19 cellular contexts compared by ENCODE assay signal in the genomic region with DNA sequence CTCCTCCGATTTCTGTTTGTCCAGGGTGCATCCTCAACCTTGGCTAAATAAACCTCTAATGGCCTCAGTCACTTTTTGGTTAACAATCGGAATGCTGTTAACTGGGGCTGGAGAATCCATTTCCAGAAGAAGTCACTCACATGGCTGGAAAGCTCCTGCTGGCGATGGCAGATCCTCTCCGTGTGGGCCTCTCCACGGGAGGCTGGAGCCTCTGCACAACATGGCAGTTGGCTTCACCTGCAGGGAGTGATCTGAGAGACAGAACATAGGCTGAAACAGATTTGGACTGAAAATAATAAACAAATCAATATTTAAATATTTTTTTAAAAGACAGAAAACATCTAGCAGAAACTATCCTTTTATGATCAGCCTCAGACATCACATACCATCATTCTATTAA.
"Had no signal": no experiment of that assay in that cellular context is flagged by ENCODE, and none has a peak within 500 bp of the region (broad histone marks: within the 10 kb centered on the region; RNA-seq: fewer than 3 reads in every experiment).

No MANE protein-coding gene starts in this region.

- H3K36me3 ChIP-seq: lower lobe of right lung, sigmoid colon, spleen, tibial artery had no signal

- H3K27ac ChIP-seq: lower lobe of right lung, psoas muscle, sigmoid colon, spleen, testis, tibial artery had no signal

- H3K4me3 ChIP-seq: lower lobe of right lung, psoas muscle, sigmoid colon, spleen, testis, tibial artery had no signal

- H3K27me3 ChIP-seq: testis, tibial artery had no signal

- H3K4me1 ChIP-seq: psoas muscle, sigmoid colon, spleen, testis had no signal

- ATAC-seq: effector memory CD8-positive, alpha-beta T cell; left ventricle myocardium superior; lower lobe of right lung; natural killer cell; psoas muscle; right cardiac atrium; stimulated activated memory B cell treated with anti-CD40 and anti-IgM and Interleukin-4, amounts not matched to agents 10 μg/mL and 1 μg/mL and 100 μg/mL, for 72 hours; stimulated activated naive CD8-positive, alpha-beta T cell treated with anti-CD3 and anti-CD28 coated beads, Interleukin-15, Interleukin-2, amounts not matched to agents 100 U/mL and 50 U/mL, for 24 hours had no signal

- DNase-seq: cortex of kidney; effector memory CD8-positive, alpha-beta T cell; hypothalamus; immature natural killer cell; islet precursor cell; kidney glomerular epithelial cell; left ventricle myocardium superior; lower lobe of right lung; natural killer cell; nucleus accumbens; psoas muscle; right cardiac atrium; sigmoid colon; spleen; stimulated activated CD4-positive, alpha-beta T cell treated with anti-CD3 and anti-CD28 coated beads, Interleukin-4, amount 100 ng/mL, for 4 hours; stimulated activated naive CD8-positive, alpha-beta T cell treated with anti-CD3 and anti-CD28 coated beads, Interleukin-15, Interleukin-2, amounts not matched to agents 100 U/mL and 50 U/mL, for 24 hours; testis; tibial artery had no signal
